ENCODE assay signal across 32 cellular contexts in genomic region chr9:133304158-133304470, GRCh38. TPM values are rescaled to one million over a fixed set of nuclear protein-coding genes. Genes with fewer than 3 reads are reported as not detected.
"Had no signal": no experiment of that assay in that cellular context is flagged by ENCODE, and none has a peak within 500 bp of the region (broad histone marks: within the 10 kb centered on the region; RNA-seq: fewer than 3 reads in every experiment).

No MANE protein-coding gene starts in this region.

- H3K9ac ChIP-seq: parathyroid adenoma had no signal

- H3K4me3 Mint-ChIP-seq: immature natural killer cell; naive B cell; natural killer cell treated with Interleukin-12 subunit alpha and Interleukin-12 subunit beta and Interleukin-15 and Interleukin-18, amount 100 ng/mL, for 72 hours; neural crest cell; stimulated activated effector memory CD8-positive, alpha-beta T cell treated with anti-CD3 and anti-CD28 coated beads, Interleukin-12 subunit alpha, Interleukin-12 subunit beta, amount 100 ng/mL, for 72 hours had no signal

- H3K27ac ChIP-seq: coronary artery, esophagus squamous epithelium, lower lobe of right lung, parathyroid adenoma, right atrium auricular region, thoracic aorta, tibial nerve, upper lobe of right lung, vagina had no signal

- H3K36me3 ChIP-seq: esophagus squamous epithelium, lower lobe of right lung, right atrium auricular region, thoracic aorta, tibial nerve, upper lobe of right lung, vagina had no signal

- DNase-seq: dermis blood vessel endothelial cell; effector memory CD4-positive, alpha-beta T cell; esophagus squamous epithelium; foreskin melanocyte; hypothalamus; immature natural killer cell; islet precursor cell; kidney glomerular epithelial cell; left colon; left ventricle myocardium superior; lower lobe of right lung; mucosa of descending colon; naive B cell; stimulated activated CD4-positive, alpha-beta T cell treated with anti-CD3 and anti-CD28 coated beads, Interleukin-12 subunit alpha, Interleukin-12 subunit beta, amount 100 ng/mL, for 4 hours; stimulated activated CD4-positive, alpha-beta T cell treated with anti-CD3 and anti-CD28 coated beads, Interleukin-1b, Interleukin-23, amount 100 ng/mL, for 48 hours; stimulated activated CD4-positive, alpha-beta T cell treated with anti-CD3 and anti-CD28 coated beads, Interleukin-4, amount 100 ng/mL, for 24 hours; stimulated activated naive CD8-positive, alpha-beta T cell treated with anti-CD3 and anti-CD28 coated beads, Interleukin-15, Interleukin-2, amounts not matched to agents 100 U/mL and 50 U/mL, for 24 hours; upper lobe of right lung had no signal

- H3K36me3 Mint-ChIP-seq: immature natural killer cell; natural killer cell treated with Interleukin-12 subunit alpha and Interleukin-12 subunit beta and Interleukin-15 and Interleukin-18, amount 100 ng/mL, for 72 hours; stimulated activated effector memory CD8-positive, alpha-beta T cell treated with anti-CD3 and anti-CD28 coated beads, Interleukin-12 subunit alpha, Interleukin-12 subunit beta, amount 100 ng/mL, for 72 hours had no signal

- H3K4me3 ChIP-seq: coronary artery, esophagus squamous epithelium, lower lobe of right lung, mucosa of descending colon, right atrium auricular region, smooth muscle cell, thoracic aorta, tibial nerve, upper lobe of right lung, vagina had no signal

- H3K79me2 ChIP-seq: parathyroid adenoma had no signal

- H3K4me2 ChIP-seq: smooth muscle cell had no signal

- H3K27me3 ChIP-seq: right atrium auricular region, tibial nerve, upper lobe of right lung, vagina had no signal

- ATAC-seq: left colon; left ventricle myocardium superior; lower lobe of right lung; mucosa of descending colon; sciatic nerve; stimulated activated effector memory CD8-positive, alpha-beta T cell treated with anti-CD3 and anti-CD28 coated beads, Interleukin-12 subunit alpha, Interleukin-12 subunit beta, amount 100 ng/mL, for 72 hours; stimulated activated naive CD8-positive, alpha-beta T cell treated with anti-CD3 and anti-CD28 coated beads, Interleukin-15, Interleukin-2, amounts not matched to agents 100 U/mL and 50 U/mL, for 24 hours; upper lobe of right lung had no signal

- H2AFZ ChIP-seq: parathyroid adenoma had no signal

- H3K4me1 Mint-ChIP-seq: immature natural killer cell; naive B cell; neural crest cell; stimulated activated effector memory CD8-positive, alpha-beta T cell treated with anti-CD3 and anti-CD28 coated beads, Interleukin-12 subunit alpha, Interleukin-12 subunit beta, amount 100 ng/mL, for 72 hours had no signal

- H3K27ac Mint-ChIP-seq: immature natural killer cell; natural killer cell treated with Interleukin-12 subunit alpha and Interleukin-12 subunit beta and Interleukin-15 and Interleukin-18, amount 100 ng/mL, for 72 hours; progenitor cell of endocrine pancreas; stimulated activated effector memory CD8-positive, alpha-beta T cell treated with anti-CD3 and anti-CD28 coated beads, Interleukin-12 subunit alpha, Interleukin-12 subunit beta, amount 100 ng/mL, for 72 hours had no signal

- H3K9me3 ChIP-seq: esophagus squamous epithelium, lower lobe of right lung, mucosa of descending colon, right atrium auricular region, thoracic aorta, tibial nerve, upper lobe of right lung, vagina had no signal

- H3K4me1 ChIP-seq: lower lobe of right lung, parathyroid adenoma, right atrium auricular region, tibial nerve, upper lobe of right lung, vagina had no signal

- H3K9me3 Mint-ChIP-seq: immature natural killer cell; natural killer cell treated with Interleukin-12 subunit alpha and Interleukin-12 subunit beta and Interleukin-15 and Interleukin-18, amount 100 ng/mL, for 72 hours; neural crest cell; stimulated activated effector memory CD8-positive, alpha-beta T cell treated with anti-CD3 and anti-CD28 coated beads, Interleukin-12 subunit alpha, Interleukin-12 subunit beta, amount 100 ng/mL, for 72 hours had no signal

RNA-seq across cellular contexts. Expression of gene ABO, which starts 29.1 kb away (rescaled TPM):
- total RNA-seq: endothelial cell of umbilical vein, osteoblast had no signal
- polyA plus RNA-seq: endothelial cell of umbilical vein had no signal
